ENCODE assay signal across 25 cellular contexts in genomic region chr3:193228206-193228605, GRCh38. TPM values are rescaled to one million over a fixed set of nuclear protein-coding genes. Genes with fewer than 3 reads are reported as not detected.
DNase-seq lines count a peak whose midpoint lies in the region; ATAC-seq, FAIRE-seq and TF ChIP-seq lines count a peak whose summit lies in the region.
"Had no signal": no experiment of that assay in that cellular context is flagged by ENCODE, and none has a peak within 500 bp of the region (broad histone marks: within the 10 kb centered on the region; RNA-seq: fewer than 3 reads in every experiment).

No MANE protein-coding gene starts in this region.

- no peak overlapping the region for H4K91ac ChIP-seq in H1 (replicated peaks; ENCODE audit: insufficient read length, low read length)

- H3K9me2 ChIP-seq in GM23338 (ENCODE audit: insufficient read depth) (no peaks in the 10 kb centered on the region; the same call in 1 of the 2 replicates), Karpas-422 (replicated peaks; ENCODE audit: insufficient read depth, low read length) (no peaks in the 10 kb centered on the region)

- peak overlapping the region; percentile 65; the same call in 1 of the 2 replicates for H2BK20ac ChIP-seq in H1 (ENCODE audit: low read length)

- TF ChIP-seq POLR2A in H1 (IDR thresholded peaks at IDR 0.05; ENCODE audit: control extremely low read depth in 1 of 2, low read depth in 2 of 2, low read length in 2 of 2) (no peak), spleen (IDR thresholded peaks at IDR 0.05) (no peak)

- no peak overlapping the region for H3K4me3 Mint-ChIP-seq in GM23338
- H3K4me3 Mint-ChIP-seq: CD14-positive monocyte; CD4-positive, alpha-beta T cell; CD8-positive, alpha-beta memory T cell had no signal

- DNase-seq in GM23338 (ENCODE audit: low spot score) = no peak
- DNase-seq in NCI-H82 (lab: John Stamatoyannopoulos, UW) = peak; percentile 95
- DNase-seq in H1 (ENCODE audit: low read depth in 1 of 2, low spot score in 2 of 2) = no peak
- peak; percentile 61 for DNase-seq in spleen
- no peak for DNase-seq in activated CD4-positive, alpha-beta T cell treated with anti-CD3 and anti-CD28 coated beads for 1 hour
- no peak for DNase-seq in NCI-H1092 (lab: John Stamatoyannopoulos, UW)
- no peak for DNase-seq in Karpas-422
- DNase-seq: 8988T; ACHN; AML-193; BE2C; CD4-positive, alpha-beta T cell; CD8-positive, alpha-beta memory T cell; DMS 273 treated with DMSO at 0.1 percent for 48 hours; DMS79; EL; GDM1; GM23248; HCEC 1CT had no signal

- H3K36me3 ChIP-seq in GM23338 (ENCODE audit: insufficient read depth) (no peaks in the 10 kb centered on the region), H1 (ENCODE audit: control insufficient read depth in 2 of 4, insufficient read depth in 4 of 4, low read length in 3 of 4) (no peaks in the 10 kb centered on the region), spleen (no peaks in the 10 kb centered on the region), Karpas-422 (ENCODE audit: insufficient read depth, low read length) (no peaks in the 10 kb centered on the region)
- H3K36me3 ChIP-seq: BE2C; BLaER1 treated with 17β-estradiol and CSF1 and Interleukin-3, amounts not matched to agents 10 nM and 100 nM had no signal

- H2BK12ac ChIP-seq in H1 (ENCODE audit: low read depth, low read length) = no peak overlapping the region

- peaks cover 52% of the 10 kb centered on the region for H3K4me1 Mint-ChIP-seq in GM23338
- H3K4me1 Mint-ChIP-seq: CD14-positive monocyte; CD8-positive, alpha-beta memory T cell had no signal

- H3K36me3 Mint-ChIP-seq in GM23338 (ENCODE audit: low read depth) = no peaks in the 10 kb centered on the region
- H3K36me3 Mint-ChIP-seq: CD14-positive monocyte; CD8-positive, alpha-beta memory T cell had no signal

- peaks cover 2% of the 10 kb centered on the region for H3K27me3 Mint-ChIP-seq in GM23338 (ENCODE audit: insufficient read depth, low read depth, poor library complexity)

- no peak overlapping the region for H3K4ac ChIP-seq in H1 (replicated peaks; ENCODE audit: insufficient read length, low read depth, low read length)

- H3K23ac ChIP-seq in H1 (ENCODE audit: insufficient read length) = no peak overlapping the region

- no peaks in the 10 kb centered on the region for H3K79me1 ChIP-seq in H1 (ENCODE audit: low read depth, low read length)

- H3K4me1 ChIP-seq in GM23338 (ENCODE audit: insufficient read depth) (peaks cover 54% of the 10 kb centered on the region), H1 (replicated peaks in 1 of 4; ENCODE audit: control insufficient read depth in 3 of 4, insufficient read depth in 4 of 4, low read length in 3 of 4) (peaks cover 0 to 31% (median 20%) of the 10 kb centered on the region in 4 experiments; a peak in 6 of 7 replicates), spleen (no peaks in the 10 kb centered on the region), Karpas-422 (ENCODE audit: low read length) (no peaks in the 10 kb centered on the region)
- H3K4me1 ChIP-seq: A549; BE2C; BLaER1 treated with 17β-estradiol and CSF1 and Interleukin-3, amounts not matched to agents 10 nM and 100 nM had no signal

- no peak overlapping the region for H2AK5ac ChIP-seq in H1 (ENCODE audit: low read depth, low read length)

- no peak overlapping the region for H3K56ac ChIP-seq in H1 (replicated peaks; ENCODE audit: insufficient read length, low read depth, low read length)

- no peak overlapping the region for H3K4me3 ChIP-seq in GM23338
- H3K4me3 ChIP-seq in H1 (ENCODE audit: extremely low read depth in 1 of 4, insufficient read depth in 2 of 4, low read depth in 3 of 4, low read length in 4 of 4) = no peak overlapping the region
- H3K4me3 ChIP-seq in spleen = no peak overlapping the region
- H3K4me3 ChIP-seq in Karpas-422 (ENCODE audit: low read length) = no peak overlapping the region
- H3K4me3 ChIP-seq: A549; BLaER1 treated with 17β-estradiol and CSF1 and Interleukin-3, amounts not matched to agents 10 nM and 100 nM; GM12878; GM23248 had no signal

- POLR2A ChIA-PET in H1 (lab: Charles Lee; ENCODE audit: partially characterized antibody) = no interaction called here

- TF ChIP-seq CTCF in GM23338 (conservative IDR thresholded peaks at IDR 0.05; ENCODE audit: low read depth in 2 of 2) = no peak
- no peak for TF ChIP-seq CTCF in H1 (IDR thresholded peaks at IDR 0.05; ENCODE audit: control extremely low read depth in 1 of 3, insufficient read depth in 1 of 3, low read depth in 1 of 3, low read length in 3 of 3)
- TF ChIP-seq CTCF in spleen (IDR thresholded peaks at IDR 0.05 in 8 of 11, conservative IDR thresholded peaks at IDR 0.05 in 3 of 11) = no peak

- 0 out of 2 replicates have a peak overlapping the region, but pooled peaks have one; percentile 40 for H2BK15ac ChIP-seq in H1 (ENCODE audit: low read length)

- no peak for FAIRE-seq in H1 (lab: Jason Lieb, UNC)
- FAIRE-seq: A549, GM12878, GM19239, H54 had no signal

- no peak overlapping the region for H4K5ac ChIP-seq in H1 (ENCODE audit: insufficient read length, low read depth, low read length)

- TF ChIP-seq EP300 in H1 (IDR thresholded peaks at IDR 0.05; ENCODE audit: borderline replicate concordance in 1 of 2, low read depth in 2 of 2, low read length in 2 of 2) = no peak

- peak overlapping the region; percentile 14 for H2AFZ ChIP-seq in GM23338
- 0 out of 2 replicates have a peak overlapping the region, but pooled peaks have one; percentile 41 for H2AFZ ChIP-seq in H1 (ENCODE audit: low read length)
- H2AFZ ChIP-seq in Karpas-422 (ENCODE audit: low read length) = no peak overlapping the region
- H2AFZ ChIP-seq: GM23248 had no signal

- H3K27me3 ChIP-seq in GM23338 (ENCODE audit: insufficient read depth) (no peaks in the 10 kb centered on the region), H1 (replicated peaks in 1 of 4; ENCODE audit: control insufficient read depth in 3 of 4, extremely low read depth in 1 of 4, insufficient read depth in 3 of 4, low read length in 3 of 4) (no peaks in the 10 kb centered on the region), spleen (replicated peaks in 1 of 7) (peaks cover 0 to 11% (median 0%) of the 10 kb centered on the region in 7 donors), Karpas-422 (ENCODE audit: low read length) (no peaks in the 10 kb centered on the region)
- H3K27me3 ChIP-seq: BLaER1 treated with 17β-estradiol and CSF1 and Interleukin-3, amounts not matched to agents 10 nM and 100 nM had no signal

- H3K9ac ChIP-seq in H1 (replicated peaks in 1 of 4; ENCODE audit: extremely low read depth in 1 of 4, low read depth in 3 of 4, low read length in 3 of 4) (no peak overlapping the region), Karpas-422 (ENCODE audit: low read length) (no peak overlapping the region)
- H3K9ac ChIP-seq: BLaER1 treated with 17β-estradiol and CSF1 and Interleukin-3, amounts not matched to agents 10 nM and 100 nM; GM23248 had no signal

- H4K20me1 ChIP-seq in GM23338 (replicated peaks; ENCODE audit: insufficient read depth) (no peaks in the 10 kb centered on the region), H1 (replicated peaks in 1 of 2; ENCODE audit: control insufficient read depth in 1 of 2, insufficient read depth in 2 of 2, low read length in 2 of 2) (no peaks in the 10 kb centered on the region), Karpas-422 (ENCODE audit: insufficient read depth, low read depth, low read length) (no peaks in the 10 kb centered on the region)
- H4K20me1 ChIP-seq: BLaER1 treated with 17β-estradiol and CSF1 and Interleukin-3, amounts not matched to agents 10 nM and 100 nM had no signal

- no peak overlapping the region for H2BK5ac ChIP-seq in H1 (ENCODE audit: low read depth, low read length)

- TF ChIP-seq RAD21 in H1 (IDR thresholded peaks at IDR 0.05 in 1 of 2, conservative IDR thresholded peaks at IDR 0.05 in 1 of 2; ENCODE audit: low read depth in 2 of 2, low read length in 2 of 2) = no peak

- H3K14ac ChIP-seq in H1 (ENCODE audit: insufficient read length) = no peak overlapping the region

- H4K8ac ChIP-seq in H1 (ENCODE audit: extremely low read depth, insufficient read depth, low read length) = no peak overlapping the region

- intact Hi-C loops in spleen (cut with DNase I; ENCODE audit: low total_unique reads) = no loop called here

- no peaks in the 10 kb centered on the region for H3F3A ChIP-seq in GM23338 (replicated peaks; ENCODE audit: low read depth)

- no peak for ATAC-seq in GM23338
- ATAC-seq: A549, GM12878 had no signal

- 91% methylated on average over 5 of the region's 6 CpGs; no CpG with 5 or more reads in 1 of the 2 experiments for WGBS in H1 (ENCODE audit: extremely low coverage in 1 of 2, insufficient coverage in 1 of 2, insufficient read length in 1 of 2, insufficient replicate concordance in 2 of 2, low coverage in 1 of 2, low lambda C conversion rate in 2 of 2, missing lambda C conversion rate in 1 of 2), 2 experiments
- 84 to 89% (median 88%) methylated on average over 6 of the region's 6 CpGs for WGBS in spleen, 5 donors

- H3K9me3 Mint-ChIP-seq in GM23338 = no peaks in the 10 kb centered on the region; the same call in 2 of the 3 replicates
- H3K9me3 Mint-ChIP-seq: CD4-positive, alpha-beta T cell had no signal

- no peaks in the 10 kb centered on the region for H3K23me2 ChIP-seq in H1 (ENCODE audit: low read depth, low read length)

- no peaks in the 10 kb centered on the region for H3K79me2 ChIP-seq in GM23338 (replicated peaks; ENCODE audit: insufficient read depth)
- no peaks in the 10 kb centered on the region for H3K79me2 ChIP-seq in H1 (ENCODE audit: control insufficient read depth in 1 of 2, insufficient read depth in 2 of 2, low read length in 2 of 2)
- no peaks in the 10 kb centered on the region for H3K79me2 ChIP-seq in Karpas-422 (ENCODE audit: low read length)

- 0 out of 2 replicates have a peak overlapping the region, but pooled peaks have one; percentile 27 for H3K18ac ChIP-seq in H1 (ENCODE audit: extremely low read depth, low read length)

- H3K27ac ChIP-seq in GM23338 (ENCODE audit: low read depth) (no peak overlapping the region), H1 (ENCODE audit: low read depth, low read length) (no peak overlapping the region), spleen (no peak overlapping the region), Karpas-422 (ENCODE audit: low read length) (no peak overlapping the region)
- H3K27ac ChIP-seq: A549; BLaER1 treated with 17β-estradiol and CSF1 and Interleukin-3, amounts not matched to agents 10 nM and 100 nM; GM23248 had no signal

- peak overlapping the region; percentile 49; the same call in 1 of the 2 replicates for H3K4me2 ChIP-seq in GM23338
- no peak overlapping the region for H3K4me2 ChIP-seq in H1 (ENCODE audit: insufficient read depth in 1 of 2, low read depth in 2 of 2, low read length in 2 of 2)
- no peak overlapping the region for H3K4me2 ChIP-seq in Karpas-422 (ENCODE audit: low read depth, low read length, poor library complexity, severe bottlenecking)
- H3K4me2 ChIP-seq: A549; BLaER1 treated with 17β-estradiol and CSF1 and Interleukin-3, amounts not matched to agents 10 nM and 100 nM had no signal

- peak overlapping the region; percentile 33; the same call in 1 of the 2 replicates for H3K27ac Mint-ChIP-seq in GM23338
- H3K27ac Mint-ChIP-seq: CD14-positive monocyte; CD4-positive, alpha-beta T cell; CD8-positive, alpha-beta memory T cell had no signal

- CTCF ChIA-PET in H1 (lab: Charles Lee; ENCODE audit: partially characterized antibody) = interaction anchor here (0.8 to 1.2 kb wide), 3 partner anchors 14 to 333 kb away, joined by 3 read pairs; no protein-coding TSS in a partner anchor

- H3K9me3 ChIP-seq in H1 (ENCODE audit: insufficient read depth in 2 of 2, low read depth in 1 of 2, low read length in 1 of 2) (no peaks in the 10 kb centered on the region), spleen (no peaks in the 10 kb centered on the region), Karpas-422 (ENCODE audit: low read length) (no peaks in the 10 kb centered on the region)
- H3K9me3 ChIP-seq: A549; BE2C; BLaER1 treated with 17β-estradiol and CSF1 and Interleukin-3, amounts not matched to agents 10 nM and 100 nM had no signal

- no peak overlapping the region for H2BK120ac ChIP-seq in H1 (replicated peaks; ENCODE audit: low read depth, low read length)

RNA-seq across cellular contexts. Expression of gene PLAAT1, which starts 12.8 kb away (rescaled TPM):
- 5.4 and 6.6 TPM in 2 replicates for total RNA-seq in GM23338 (2014; rRNA removed; shearing (Covaris generic))
- polyA plus RNA-seq in GM23338 (2016; fragmentation: Nextera tagmentation; extraction: Ambion mirVana) (6.6 and 6.7 TPM in 2 replicates), H1 (2011; rRNA removed) (3.7 and 4.5 TPM in 2 replicates), spleen (not detected)
- total RNA-seq in H1 (2021; fragmentation: NEBNext Ultra II Directional; extraction: Animal tissue kit (Norgen Biotek cat#: 25700)) = 3.4 and 6.0 TPM in 2 replicates
- 4.3 TPM for polyA plus RNA-seq in H1 (2011; cell fraction: cytosol; rRNA removed)
- polyA plus RNA-seq in H1 (2011; cell fraction: nucleus; rRNA removed) = 2.8 TPM
- 5.3 to 8.5 TPM (median 6.2 TPM) in 4 replicates for polyA plus RNA-seq in H1 (2012, experiment 1 of 2)
- 4.1 TPM for polyA plus RNA-seq in H1 (2012, experiment 2 of 2)
- polyA plus RNA-seq in H1 (2013, experiment 1 of 2) = 6.0 TPM
- 6.2 TPM for polyA plus RNA-seq in H1 (2013, experiment 2 of 2)
- polyA minus RNA-seq in H1 (2011; rRNA and poly(A)+ RNA removed) = 1.1 and 2.2 TPM in 2 replicates
- polyA minus RNA-seq in H1 (2011; cell fraction: cytosol; rRNA and poly(A)+ RNA removed) = 1.8 TPM
- 4.3 TPM for polyA minus RNA-seq in H1 (2011; cell fraction: nucleus; rRNA and poly(A)+ RNA removed)
- 1 to 10 TPM in 1 of 7 donors, under 1 TPM in 3, not detected in 3; 0.38 to 1.5 (median 0.53) TPM for total RNA-seq in spleen
- not detected in 2 replicates for total RNA-seq in Karpas-422 (2014; rRNA removed; shearing (Covaris generic); ENCODE audit: low replicate concordance)
- total RNA-seq: CD4-positive, alpha-beta T cell; CD8-positive, alpha-beta memory T cell; GM12878; GM23248 had no signal
- polyA plus RNA-seq: CD14-positive monocyte; CD8-positive, alpha-beta memory T cell; GM12878; GM23248 had no signal

Comparison
In these comparisons a context has a peak if more than half of its experiments do, and no peak if none do; other contexts are left out.
1. DNase-seq: peak in NCI-H82 (single experiment) and spleen (single experiment); none in GM23338 (single experiment), H1 (0 of 2), activated CD4-positive, alpha-beta T cell treated with anti-CD3 and anti-CD28 coated beads for 1 hour (single experiment), NCI-H1092 (single experiment) and Karpas-422 (single experiment).